ENCODE assay signal across 17 cellular contexts in genomic region chr7:151077705-151078232, GRCh38. TPM values are rescaled to one million over a fixed set of nuclear protein-coding genes. Genes with fewer than 3 reads are reported as not detected.
A peak's percentile ranks its signal among the peaks of the same experiment; 100 is the strongest.
DNase-seq lines count a peak whose midpoint lies in the region; ATAC-seq, FAIRE-seq and TF ChIP-seq lines count a peak whose summit lies in the region.
"Had no signal": no experiment of that assay in that cellular context is flagged by ENCODE, and none has a peak within 500 bp of the region (broad histone marks: within the 10 kb centered on the region; RNA-seq: fewer than 3 reads in every experiment).

No MANE protein-coding gene starts in this region.

- TF ChIP-seq CTCF in kidney (IDR thresholded peaks at IDR 0.05; ENCODE audit: borderline replicate concordance, extremely low read depth, insufficient read depth) (no peak), suprapubic skin (IDR thresholded peaks at IDR 0.05) (no peak)

- no peak for FAIRE-seq in kidney (lab: Jason Lieb, UNC)
- FAIRE-seq: bronchial epithelial cell had no signal

- CTCF ChIA-PET in activated CD4-positive, alpha-beta memory T cell treated with anti-CD3 and anti-CD28 coated beads, Interleukin-2, amount 10 ng/mL, durations not matched to agents 7 days and 5 days (lab: Charles Lee): interaction anchor here (0.9 to 1.4 kb wide), 2 partner anchors 31 to 59 kb away, joined by 3 read pairs; no protein-coding TSS in a partner anchor

- H3K27ac ChIP-seq in kidney (ENCODE audit: low read depth in 2 of 2, low read length in 2 of 2): no peak overlapping the region
- H3K27ac ChIP-seq in suprapubic skin: peak overlapping the region; percentile 20
- H3K27ac ChIP-seq: neutrophil, SJSA1 had no signal

- no peaks in the 10 kb centered on the region for H3K27me3 ChIP-seq in suprapubic skin
- H3K27me3 ChIP-seq: esophagus muscularis mucosa, neutrophil, SJSA1 had no signal

- peak overlapping the region; percentile 28 for H3K4me3 Mint-ChIP-seq in activated CD4-positive, alpha-beta memory T cell treated with anti-CD3 and anti-CD28 coated beads, Interleukin-2, amount 10 ng/mL, durations not matched to agents 7 days and 5 days

- POLR2A ChIA-PET in activated CD4-positive, alpha-beta memory T cell treated with anti-CD3 and anti-CD28 coated beads, Interleukin-2, amount 10 ng/mL, durations not matched to agents 7 days and 5 days (lab: Charles Lee): interaction anchor here (1.3 kb wide), 1 partner anchor 15 kb away, joined by 5 read pairs; no protein-coding TSS in a partner anchor

- no peaks in the 10 kb centered on the region for H3K9me3 ChIP-seq in kidney (ENCODE audit: control insufficient read depth in 1 of 2, low read length in 2 of 2)
- no peaks in the 10 kb centered on the region for H3K9me3 ChIP-seq in suprapubic skin
- H3K9me3 ChIP-seq: esophagus muscularis mucosa, neutrophil, SJSA1 had no signal

- peak overlapping the region in 1 of 2 donors; percentile 19 for H3K9ac ChIP-seq in kidney (ENCODE audit: low read length in 2 of 2)

- no peaks in the 10 kb centered on the region for H3K27me3 Mint-ChIP-seq in activated CD4-positive, alpha-beta memory T cell treated with anti-CD3 and anti-CD28 coated beads, Interleukin-2, amount 10 ng/mL, durations not matched to agents 7 days and 5 days

- no peak overlapping the region for H3K27ac Mint-ChIP-seq in activated CD4-positive, alpha-beta memory T cell treated with anti-CD3 and anti-CD28 coated beads, Interleukin-2, amount 10 ng/mL, durations not matched to agents 7 days and 5 days

- H3K4me1 ChIP-seq in kidney (ENCODE audit: control insufficient read depth in 1 of 2, insufficient read depth in 1 of 2, low read depth in 1 of 2, low read length in 2 of 2) (peaks cover 6 to 37% of the 10 kb centered on the region in 2 donors), suprapubic skin (peaks cover 57% of the 10 kb centered on the region)

- no peaks in the 10 kb centered on the region for H3K9me3 Mint-ChIP-seq in activated CD4-positive, alpha-beta memory T cell treated with anti-CD3 and anti-CD28 coated beads, Interleukin-2, amount 10 ng/mL, durations not matched to agents 7 days and 5 days

- H3K36me3 ChIP-seq in kidney (ENCODE audit: control insufficient read depth in 1 of 2, insufficient read depth in 2 of 2, low read length in 2 of 2): peaks cover 13% of the 10 kb centered on the region in 2 donors
- peaks cover 50% of the 10 kb centered on the region for H3K36me3 ChIP-seq in suprapubic skin

- TF ChIP-seq POLR2A in suprapubic skin (IDR thresholded peaks at IDR 0.05): no peak

- H3K4me3 ChIP-seq in kidney (ENCODE audit: low read length in 2 of 2): no peak overlapping the region
- no peak overlapping the region for H3K4me3 ChIP-seq in suprapubic skin
- H3K4me3 ChIP-seq: esophagus muscularis mucosa, SJSA1 had no signal

- ATAC-seq in Right ventricle myocardium inferior: no peak
- ATAC-seq in left cardiac atrium: no peak
- ATAC-seq in HG03521 (IDR thresholded peaks at IDR 0.05; ENCODE audit: unreplicated experiment): no peak

- intact Hi-C loops in Right ventricle myocardium inferior (cut with DNase I): no loop called here
- intact Hi-C loops in left cardiac atrium (cut with DNase I): no loop called here
- intact Hi-C loops in kidney (cut with DNase I): no loop called here

- peaks cover 32% of the 10 kb centered on the region for H3K36me3 Mint-ChIP-seq in activated CD4-positive, alpha-beta memory T cell treated with anti-CD3 and anti-CD28 coated beads, Interleukin-2, amount 10 ng/mL, durations not matched to agents 7 days and 5 days (ENCODE audit: low read depth)

- WGBS in suprapubic skin: 67% methylated on average over 9 of the region's 10 CpGs

- TF ChIP-seq EP300 in suprapubic skin (IDR thresholded peaks at IDR 0.05): no peak

- H3K4me1 Mint-ChIP-seq in activated CD4-positive, alpha-beta memory T cell treated with anti-CD3 and anti-CD28 coated beads, Interleukin-2, amount 10 ng/mL, durations not matched to agents 7 days and 5 days: peaks cover 27% of the 10 kb centered on the region

- DNase-seq in Right ventricle myocardium inferior (ENCODE audit: missing footprints) (peak; percentile 69), left cardiac atrium (no peak), kidney (peak; percentile 74), suprapubic skin (ENCODE audit: low spot score in 2 of 2) (peak in 1 of 2 donors; percentile 64), occipital lobe (lab: John Stamatoyannopoulos, UW) (no peak)
- DNase-seq in activated CD4-positive, alpha-beta memory T cell treated with anti-CD3 and anti-CD28 coated beads, Interleukin-2, amount 10 ng/mL, durations not matched to agents 7 days and 5 days: no peak
- DNase-seq in stimulated activated CD4-positive, alpha-beta T cell treated with anti-CD3 and anti-CD28 coated beads, Interleukin-1b, Interleukin-23, amount 100 ng/mL, for 48 hours: no peak
- DNase-seq: C1 segment of cervical spinal cord; HCEC 1CT; NCI-H446 treated with DMSO at 0.1 percent for 48 hours; stimulated activated CD4-positive, alpha-beta T cell treated with anti-CD3 and anti-CD28 coated beads, Interleukin-2, amount 100 ng/mL, for 24 hours; substantia nigra had no signal

RNA-seq across cellular contexts. Expression of gene FASTK, which starts 2.8 kb away (rescaled TPM):
- 79.2 TPM for total RNA-seq in Right ventricle myocardium inferior
- total RNA-seq in left cardiac atrium: 10 to 100 TPM; 62.9 to 73.2 TPM
- 10 to 100 TPM; 70.0 to 72.7 TPM for total RNA-seq in activated CD4-positive, alpha-beta memory T cell treated with anti-CD3 and anti-CD28 coated beads, Interleukin-2, amount 10 ng/mL, durations not matched to agents 7 days and 5 days
- 71.2 TPM for total RNA-seq in kidney
- 116 TPM for polyA plus RNA-seq in kidney (ENCODE audit: insufficient read depth, low read depth, low replicate concordance)
- total RNA-seq in suprapubic skin: 100 to 1,000 TPM in 2 of 4 donors, 10 to 100 TPM in 2; 76.8 to 102 (median 90.9) TPM
- total RNA-seq in occipital lobe: 30.7 TPM

RNA-seq across cellular contexts. Expression of gene TMUB1, which starts 5.5 kb away (rescaled TPM):
- total RNA-seq in Right ventricle myocardium inferior (35.5 TPM), left cardiac atrium (10 to 100 TPM; 36.3 to 37.9 TPM), kidney (36.9 TPM), suprapubic skin (10 to 100 TPM; 32.5 to 50.3 (median 45.7) TPM), occipital lobe (9.7 TPM)
- total RNA-seq in activated CD4-positive, alpha-beta memory T cell treated with anti-CD3 and anti-CD28 coated beads, Interleukin-2, amount 10 ng/mL, durations not matched to agents 7 days and 5 days: 10 to 100 TPM; 80.3 to 81.1 TPM
- 79.9 TPM for polyA plus RNA-seq in kidney (ENCODE audit: insufficient read depth, low read depth, low replicate concordance)

RNA-seq across cellular contexts. Expression of gene AGAP3, which starts 8.5 kb away (rescaled TPM):
- total RNA-seq in Right ventricle myocardium inferior (57.4 TPM), left cardiac atrium (10 to 100 TPM; 53.0 to 61.5 TPM), kidney (64.4 TPM), suprapubic skin (100 to 1,000 TPM; 126 to 162 (median 134) TPM), occipital lobe (85.6 TPM)
- 10 to 100 TPM; 30.1 to 31.5 TPM for total RNA-seq in activated CD4-positive, alpha-beta memory T cell treated with anti-CD3 and anti-CD28 coated beads, Interleukin-2, amount 10 ng/mL, durations not matched to agents 7 days and 5 days
- 35.8 TPM for polyA plus RNA-seq in kidney (ENCODE audit: insufficient read depth, low read depth, low replicate concordance)

RNA-seq across cellular contexts. Expression of gene SLC4A2, which starts 18.4 kb away (rescaled TPM):
- 61.2 TPM for total RNA-seq in Right ventricle myocardium inferior
- total RNA-seq in left cardiac atrium: 100 to 1,000 TPM in 1 of 2 donors, 10 to 100 TPM in 1; 71.6 to 107 TPM
- total RNA-seq in activated CD4-positive, alpha-beta memory T cell treated with anti-CD3 and anti-CD28 coated beads, Interleukin-2, amount 10 ng/mL, durations not matched to agents 7 days and 5 days: 100 to 1,000 TPM in 1 of 2 experiments, 10 to 100 TPM in 1; 94.6 to 109 TPM
- total RNA-seq in kidney: 104 TPM
- polyA plus RNA-seq in kidney (ENCODE audit: insufficient read depth, low read depth, low replicate concordance): 150 TPM
- 10 to 100 TPM; 31.9 to 78.7 (median 59.7) TPM for total RNA-seq in suprapubic skin
- total RNA-seq in occipital lobe: 13.7 TPM

RNA-seq across cellular contexts. Expression of gene CDK5, which starts 20.1 kb away (rescaled TPM):
- total RNA-seq in Right ventricle myocardium inferior (6.7 TPM), left cardiac atrium (1 to 10 TPM; 5.1 to 7.8 TPM), kidney (9.1 TPM), suprapubic skin (10 to 100 TPM in 3 of 4 donors, 1 to 10 TPM in 1; 7.7 to 14.7 (median 13.4) TPM), occipital lobe (37.3 TPM)
- 10 to 100 TPM; 17.6 to 18.2 TPM for total RNA-seq in activated CD4-positive, alpha-beta memory T cell treated with anti-CD3 and anti-CD28 coated beads, Interleukin-2, amount 10 ng/mL, durations not matched to agents 7 days and 5 days
- polyA plus RNA-seq in kidney (ENCODE audit: insufficient read depth, low read depth, low replicate concordance): 21.5 TPM

Comparison
In these comparisons a context has a peak if more than half of its experiments do, and no peak if none do; other contexts are left out.
1. DNase-seq: peak in Right ventricle myocardium inferior (single experiment) and kidney (single experiment); none in left cardiac atrium (single experiment), activated CD4-positive, alpha-beta memory T cell treated with anti-CD3 and anti-CD28 coated beads, Interleukin-2, amount 10 ng/mL, durations not matched to agents 7 days and 5 days (single experiment), stimulated activated CD4-positive, alpha-beta T cell treated with anti-CD3 and anti-CD28 coated beads, Interleukin-1b, Interleukin-23, amount 100 ng/mL, for 48 hours (single experiment) and occipital lobe (single experiment).